ENCODE assay signal across 1 cellular context in the genomic region with DNA sequence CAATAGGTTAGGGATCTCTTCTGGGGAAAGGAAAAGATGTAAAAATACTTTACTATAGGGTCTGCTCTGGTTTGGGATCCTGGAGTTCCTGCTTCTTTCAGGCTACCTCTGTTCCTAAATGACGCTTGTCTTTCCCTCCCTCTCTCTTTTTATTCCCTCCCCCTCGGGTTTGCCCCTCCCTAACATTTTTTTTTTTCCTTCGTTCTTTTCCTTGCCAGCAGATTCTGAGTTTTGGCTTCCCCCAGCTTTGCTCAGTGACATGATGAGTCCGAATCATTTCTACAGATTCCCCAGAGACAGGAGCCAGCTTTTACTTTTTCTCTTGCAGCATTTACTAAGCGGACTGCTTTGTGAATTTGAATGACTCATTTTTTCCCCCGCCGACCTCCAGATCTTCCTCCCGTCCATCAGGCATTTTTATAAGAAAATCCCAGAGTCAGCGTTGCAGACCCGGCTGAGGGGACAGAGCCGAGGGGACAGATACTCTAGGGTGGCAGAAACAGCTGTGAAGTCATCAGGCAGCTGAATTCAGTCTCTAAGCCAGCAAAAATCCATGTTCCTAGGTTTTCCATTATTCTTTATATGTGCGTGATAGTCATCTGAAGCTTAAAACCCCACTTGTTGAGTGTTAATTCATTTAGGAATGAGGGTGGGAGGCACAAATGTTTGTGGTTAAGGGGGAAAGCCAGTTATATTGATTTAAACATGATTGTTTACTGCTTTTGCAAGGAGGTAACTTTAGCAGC.
TF ChIP-seq lines count a peak whose summit lies in the region.

A gene with protein sequence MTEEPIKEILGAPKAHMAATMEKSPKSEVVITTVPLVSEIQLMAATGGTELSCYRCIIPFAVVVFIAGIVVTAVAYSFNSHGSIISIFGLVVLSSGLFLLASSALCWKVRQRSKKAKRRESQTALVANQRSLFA (minus strand): TSS at position 123 of the 746 bp plus-strand sequence. CDS start 1,794 bp downstream, outside the sequence.

TF ChIP-seq in GM23338, 12 proteins besides CTCF, POLR2A, EP300 and RAD21 (continued from another document):
- TF ChIP-seq, protein P1, sequence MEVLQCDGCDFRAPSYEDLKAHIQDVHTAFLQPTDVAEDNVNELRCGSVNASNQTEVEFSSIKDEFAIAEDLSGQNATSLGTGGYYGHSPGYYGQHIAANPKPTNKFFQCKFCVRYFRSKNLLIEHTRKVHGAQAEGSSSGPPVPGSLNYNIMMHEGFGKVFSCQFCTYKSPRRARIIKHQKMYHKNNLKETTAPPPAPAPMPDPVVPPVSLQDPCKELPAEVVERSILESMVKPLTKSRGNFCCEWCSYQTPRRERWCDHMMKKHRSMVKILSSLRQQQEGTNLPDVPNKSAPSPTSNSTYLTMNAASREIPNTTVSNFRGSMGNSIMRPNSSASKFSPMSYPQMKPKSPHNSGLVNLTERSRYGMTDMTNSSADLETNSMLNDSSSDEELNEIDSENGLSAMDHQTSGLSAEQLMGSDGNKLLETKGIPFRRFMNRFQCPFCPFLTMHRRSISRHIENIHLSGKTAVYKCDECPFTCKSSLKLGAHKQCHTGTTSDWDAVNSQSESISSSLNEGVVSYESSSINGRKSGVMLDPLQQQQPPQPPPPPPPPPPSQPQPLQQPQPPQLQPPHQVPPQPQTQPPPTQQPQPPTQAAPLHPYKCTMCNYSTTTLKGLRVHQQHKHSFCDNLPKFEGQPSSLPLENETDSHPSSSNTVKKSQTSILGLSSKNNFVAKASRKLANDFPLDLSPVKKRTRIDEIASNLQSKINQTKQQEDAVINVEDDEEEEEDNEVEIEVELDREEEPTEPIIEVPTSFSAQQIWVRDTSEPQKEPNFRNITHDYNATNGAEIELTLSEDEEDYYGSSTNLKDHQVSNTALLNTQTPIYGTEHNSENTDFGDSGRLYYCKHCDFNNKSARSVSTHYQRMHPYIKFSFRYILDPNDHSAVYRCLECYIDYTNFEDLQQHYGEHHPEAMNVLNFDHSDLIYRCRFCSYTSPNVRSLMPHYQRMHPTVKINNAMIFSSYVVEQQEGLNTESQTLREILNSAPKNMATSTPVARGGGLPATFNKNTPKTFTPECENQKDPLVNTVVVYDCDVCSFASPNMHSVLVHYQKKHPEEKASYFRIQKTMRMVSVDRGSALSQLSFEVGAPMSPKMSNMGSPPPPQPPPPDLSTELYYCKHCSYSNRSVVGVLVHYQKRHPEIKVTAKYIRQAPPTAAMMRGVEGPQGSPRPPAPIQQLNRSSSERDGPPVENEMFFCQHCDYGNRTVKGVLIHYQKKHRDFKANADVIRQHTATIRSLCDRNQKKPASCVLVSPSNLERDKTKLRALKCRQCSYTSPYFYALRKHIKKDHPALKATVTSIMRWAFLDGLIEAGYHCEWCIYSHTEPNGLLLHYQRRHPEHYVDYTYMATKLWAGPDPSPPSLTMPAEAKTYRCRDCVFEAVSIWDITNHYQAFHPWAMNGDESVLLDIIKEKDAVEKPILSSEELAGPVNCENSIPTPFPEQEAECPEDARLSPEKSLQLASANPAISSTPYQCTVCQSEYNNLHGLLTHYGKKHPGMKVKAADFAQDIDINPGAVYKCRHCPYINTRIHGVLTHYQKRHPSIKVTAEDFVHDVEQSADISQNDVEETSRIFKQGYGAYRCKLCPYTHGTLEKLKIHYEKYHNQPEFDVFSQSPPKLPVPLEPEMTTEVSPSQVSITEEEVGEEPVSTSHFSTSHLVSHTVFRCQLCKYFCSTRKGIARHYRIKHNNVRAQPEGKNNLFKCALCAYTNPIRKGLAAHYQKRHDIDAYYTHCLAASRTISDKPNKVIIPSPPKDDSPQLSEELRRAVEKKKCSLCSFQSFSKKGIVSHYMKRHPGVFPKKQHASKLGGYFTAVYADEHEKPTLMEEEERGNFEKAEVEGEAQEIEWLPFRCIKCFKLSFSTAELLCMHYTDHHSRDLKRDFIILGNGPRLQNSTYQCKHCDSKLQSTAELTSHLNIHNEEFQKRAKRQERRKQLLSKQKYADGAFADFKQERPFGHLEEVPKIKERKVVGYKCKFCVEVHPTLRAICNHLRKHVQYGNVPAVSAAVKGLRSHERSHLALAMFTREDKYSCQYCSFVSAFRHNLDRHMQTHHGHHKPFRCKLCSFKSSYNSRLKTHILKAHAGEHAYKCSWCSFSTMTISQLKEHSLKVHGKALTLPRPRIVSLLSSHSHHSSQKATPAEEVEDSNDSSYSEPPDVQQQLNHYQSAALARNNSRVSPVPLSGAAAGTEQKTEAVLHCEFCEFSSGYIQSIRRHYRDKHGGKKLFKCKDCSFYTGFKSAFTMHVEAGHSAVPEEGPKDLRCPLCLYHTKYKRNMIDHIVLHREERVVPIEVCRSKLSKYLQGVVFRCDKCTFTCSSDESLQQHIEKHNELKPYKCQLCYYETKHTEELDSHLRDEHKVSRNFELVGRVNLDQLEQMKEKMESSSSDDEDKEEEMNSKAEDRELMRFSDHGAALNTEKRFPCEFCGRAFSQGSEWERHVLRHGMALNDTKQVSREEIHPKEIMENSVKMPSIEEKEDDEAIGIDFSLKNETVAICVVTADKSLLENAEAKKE (CRISPR knock-in tag; IDR thresholded peaks at IDR 0.05), result no peak
- TF ChIP-seq, protein P2, sequence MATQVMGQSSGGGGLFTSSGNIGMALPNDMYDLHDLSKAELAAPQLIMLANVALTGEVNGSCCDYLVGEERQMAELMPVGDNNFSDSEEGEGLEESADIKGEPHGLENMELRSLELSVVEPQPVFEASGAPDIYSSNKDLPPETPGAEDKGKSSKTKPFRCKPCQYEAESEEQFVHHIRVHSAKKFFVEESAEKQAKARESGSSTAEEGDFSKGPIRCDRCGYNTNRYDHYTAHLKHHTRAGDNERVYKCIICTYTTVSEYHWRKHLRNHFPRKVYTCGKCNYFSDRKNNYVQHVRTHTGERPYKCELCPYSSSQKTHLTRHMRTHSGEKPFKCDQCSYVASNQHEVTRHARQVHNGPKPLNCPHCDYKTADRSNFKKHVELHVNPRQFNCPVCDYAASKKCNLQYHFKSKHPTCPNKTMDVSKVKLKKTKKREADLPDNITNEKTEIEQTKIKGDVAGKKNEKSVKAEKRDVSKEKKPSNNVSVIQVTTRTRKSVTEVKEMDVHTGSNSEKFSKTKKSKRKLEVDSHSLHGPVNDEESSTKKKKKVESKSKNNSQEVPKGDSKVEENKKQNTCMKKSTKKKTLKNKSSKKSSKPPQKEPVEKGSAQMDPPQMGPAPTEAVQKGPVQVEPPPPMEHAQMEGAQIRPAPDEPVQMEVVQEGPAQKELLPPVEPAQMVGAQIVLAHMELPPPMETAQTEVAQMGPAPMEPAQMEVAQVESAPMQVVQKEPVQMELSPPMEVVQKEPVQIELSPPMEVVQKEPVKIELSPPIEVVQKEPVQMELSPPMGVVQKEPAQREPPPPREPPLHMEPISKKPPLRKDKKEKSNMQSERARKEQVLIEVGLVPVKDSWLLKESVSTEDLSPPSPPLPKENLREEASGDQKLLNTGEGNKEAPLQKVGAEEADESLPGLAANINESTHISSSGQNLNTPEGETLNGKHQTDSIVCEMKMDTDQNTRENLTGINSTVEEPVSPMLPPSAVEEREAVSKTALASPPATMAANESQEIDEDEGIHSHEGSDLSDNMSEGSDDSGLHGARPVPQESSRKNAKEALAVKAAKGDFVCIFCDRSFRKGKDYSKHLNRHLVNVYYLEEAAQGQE (IDR thresholded peaks at IDR 0.05; ENCODE audit: unreplicated experiment), result no peak
- no peak for TF ChIP-seq EZH2 (IDR thresholded peaks at IDR 0.05; ENCODE audit: low read depth, unreplicated experiment)
- no peak for TF ChIP-seq EZH2phosphoT487 (IDR thresholded peaks at IDR 0.05; ENCODE audit: unreplicated experiment)
- no peak for TF ChIP-seq JUNB (IDR thresholded peaks at IDR 0.05; ENCODE audit: unreplicated experiment)
- no peak for TF ChIP-seq POLR2AphosphoS5 (IDR thresholded peaks at IDR 0.05; ENCODE audit: low read depth)
- TF ChIP-seq STAT1 (IDR thresholded peaks at IDR 0.05; ENCODE audit: unreplicated experiment), result no peak
